ENCODE assay signal across 1 cellular context in genomic region chr5:73501406-73501805, GRCh38.
TF ChIP-seq lines count a peak whose summit lies in the region.

No MANE protein-coding gene starts in this region.

TF ChIP-seq in A549, 52 proteins besides CTCF, POLR2A, EP300 and RAD21:
- TF ChIP-seq MAFK (IDR thresholded peaks at IDR 0.05; ENCODE audit: partially characterized antibody) (no peak), POLR2AphosphoS2 (conservative IDR thresholded peaks at IDR 0.05; ENCODE audit: low read length) (no peak), EHMT2 (IDR thresholded peaks at IDR 0.05; ENCODE audit: low read depth) (no peak), MAZ (IDR thresholded peaks at IDR 0.05; ENCODE audit: borderline replicate concordance, low read depth, low read length) (no peak), RCOR1 (IDR thresholded peaks at IDR 0.05; ENCODE audit: low read depth, low read length) (no peak), HOXB5 (CRISPR knock-in tag; IDR thresholded peaks at IDR 0.05) (no peak)
